In genomic region chr13:43054803-43055802, GRCh38 we compare ENCODE assay signal across 8 cellular contexts. TPM values are rescaled to one million over a fixed set of nuclear protein-coding genes. Genes with fewer than 3 reads are reported as not detected.
DNase-seq lines count a peak whose midpoint lies in the region; ATAC-seq and TF ChIP-seq lines count a peak whose summit lies in the region.

No MANE protein-coding gene starts in this region.

- H3K27me3 Mint-ChIP-seq in activated T-helper 1 cell treated with anti-CD3 and anti-CD28 coated beads, Interleukin-12 subunit alpha, Interleukin-12 subunit beta, Interleukin-2, Interleukin-4 antibody, amounts not matched to agents 30 ng/mL and 10 ng/mL and 1 ng/mL, durations not matched to agents 14 hours and 24 hours and 36 hours (ENCODE audit: insufficient read depth) = no peaks in the 10 kb centered on the region
- H3K27me3 Mint-ChIP-seq in progenitor cell of endocrine pancreas = no peaks in the 10 kb centered on the region

- H3K4me3 Mint-ChIP-seq in activated T-helper 1 cell treated with anti-CD3 and anti-CD28 coated beads, Interleukin-12 subunit alpha, Interleukin-12 subunit beta, Interleukin-2, Interleukin-4 antibody, amounts not matched to agents 30 ng/mL and 10 ng/mL and 1 ng/mL, durations not matched to agents 14 hours and 24 hours and 36 hours = no peak overlapping the region
- H3K4me3 Mint-ChIP-seq in progenitor cell of endocrine pancreas (ENCODE audit: low read depth) = no peak overlapping the region

- ATAC-seq in HG03354 (IDR thresholded peaks at IDR 0.05; ENCODE audit: poor library complexity, severe bottlenecking, unreplicated experiment) (peak; percentile 63), Right ventricle myocardium superior (ENCODE audit: poor library complexity) (peak; percentile 68), GM18907 (IDR thresholded peaks at IDR 0.05; ENCODE audit: unreplicated experiment) (no peak)

- peak overlapping the region; percentile 56 for H3K4me3 ChIP-seq in GM06990 (replicated peaks; ENCODE audit: low read depth, low read length)

- H3K4me1 Mint-ChIP-seq in activated T-helper 1 cell treated with anti-CD3 and anti-CD28 coated beads, Interleukin-12 subunit alpha, Interleukin-12 subunit beta, Interleukin-2, Interleukin-4 antibody, amounts not matched to agents 30 ng/mL and 10 ng/mL and 1 ng/mL, durations not matched to agents 14 hours and 24 hours and 36 hours (ENCODE audit: low read depth) = peaks cover 6% of the 10 kb centered on the region
- H3K4me1 Mint-ChIP-seq in progenitor cell of endocrine pancreas (ENCODE audit: low read depth) = peaks cover 21% of the 10 kb centered on the region

- DNase-seq in GM06990 (ENCODE audit: extremely low read depth, insufficient read length) (no peak), Right ventricle myocardium superior (no peak), progenitor cell of endocrine pancreas (ENCODE audit: low spot score, unreplicated experiment) (peak; percentile 17), NCI-H1105 treated with DMSO at 0.1 percent for 48 hours (lab: John Stamatoyannopoulos, UW) (no peak), posterior cingulate gyrus (no peak)
- DNase-seq in activated T-helper 1 cell treated with anti-CD3 and anti-CD28 coated beads, Interleukin-12 subunit alpha, Interleukin-12 subunit beta, Interleukin-2, Interleukin-4 antibody, amounts not matched to agents 30 ng/mL and 10 ng/mL and 1 ng/mL, durations not matched to agents 14 hours and 24 hours and 36 hours (ENCODE audit: low spot score) = peak; percentile 8

- H3K9me3 Mint-ChIP-seq in activated T-helper 1 cell treated with anti-CD3 and anti-CD28 coated beads, Interleukin-12 subunit alpha, Interleukin-12 subunit beta, Interleukin-2, Interleukin-4 antibody, amounts not matched to agents 30 ng/mL and 10 ng/mL and 1 ng/mL, durations not matched to agents 14 hours and 24 hours and 36 hours = no peaks in the 10 kb centered on the region
- H3K9me3 Mint-ChIP-seq in progenitor cell of endocrine pancreas (ENCODE audit: low read depth) = peaks cover 9% of the 10 kb centered on the region

- intact Hi-C loops in activated T-helper 1 cell treated with anti-CD3 and anti-CD28 coated beads, Interleukin-12 subunit alpha, Interleukin-12 subunit beta, Interleukin-2, Interleukin-4 antibody, amounts not matched to agents 30 ng/mL and 10 ng/mL and 1 ng/mL, durations not matched to agents 14 hours and 24 hours and 36 hours (cut with micrococcal nuclease) = loop anchor here (1.0 kb wide), 3 partner anchors 10 to 63 kb away; partner anchors contain the start of genes DNAJC15 and EPSTI1
- intact Hi-C loops in Right ventricle myocardium superior (cut with DNase I) = no loop called here
- intact Hi-C loops in posterior cingulate gyrus (cut with DNase I) = no loop called here

- H3K36me3 Mint-ChIP-seq in activated T-helper 1 cell treated with anti-CD3 and anti-CD28 coated beads, Interleukin-12 subunit alpha, Interleukin-12 subunit beta, Interleukin-2, Interleukin-4 antibody, amounts not matched to agents 30 ng/mL and 10 ng/mL and 1 ng/mL, durations not matched to agents 14 hours and 24 hours and 36 hours (ENCODE audit: low read depth) = peaks cover 7% of the 10 kb centered on the region
- peaks cover 21% of the 10 kb centered on the region for H3K36me3 Mint-ChIP-seq in progenitor cell of endocrine pancreas (ENCODE audit: insufficient read depth)

- no peaks in the 10 kb centered on the region for H3K36me3 ChIP-seq in GM06990 (ENCODE audit: control insufficient read depth, insufficient read depth, low read length)

- TF ChIP-seq CTCF in GM06990 (IDR thresholded peaks at IDR 0.05; ENCODE audit: insufficient read depth, low read length, poor library complexity, severe bottlenecking) (no peak), progenitor cell of endocrine pancreas (IDR thresholded peaks at IDR 0.05; ENCODE audit: unreplicated experiment) (no peak)

- H3K27ac Mint-ChIP-seq in activated T-helper 1 cell treated with anti-CD3 and anti-CD28 coated beads, Interleukin-12 subunit alpha, Interleukin-12 subunit beta, Interleukin-2, Interleukin-4 antibody, amounts not matched to agents 30 ng/mL and 10 ng/mL and 1 ng/mL, durations not matched to agents 14 hours and 24 hours and 36 hours = no peak overlapping the region
- H3K27ac Mint-ChIP-seq in progenitor cell of endocrine pancreas = no peak overlapping the region

- H3K27me3 ChIP-seq in GM06990 (replicated peaks; ENCODE audit: control insufficient read depth, insufficient read depth, low read length) = no peaks in the 10 kb centered on the region

RNA-seq across cellular contexts. Expression of gene DNAJC15, which starts 31.7 kb away (rescaled TPM):
- 18.5 and 20.5 TPM in 2 replicates for total RNA-seq in activated T-helper 1 cell treated with anti-CD3 and anti-CD28 coated beads, Interleukin-12 subunit alpha, Interleukin-12 subunit beta, Interleukin-2, Interleukin-4 antibody, amounts not matched to agents 30 ng/mL and 10 ng/mL and 1 ng/mL, durations not matched to agents 14 hours and 24 hours and 36 hours
- total RNA-seq in Right ventricle myocardium superior = 32.9 TPM
- total RNA-seq in progenitor cell of endocrine pancreas = 27.4 and 30.0 TPM in 2 replicates

Comparison
In these comparisons a context has a peak if more than half of its experiments do, and no peak if none do; other contexts are left out.
1. DNase-seq: peak in activated T-helper 1 cell treated with anti-CD3 and anti-CD28 coated beads, Interleukin-12 subunit alpha, Interleukin-12 subunit beta, Interleukin-2, Interleukin-4 antibody, amounts not matched to agents 30 ng/mL and 10 ng/mL and 1 ng/mL, durations not matched to agents 14 hours and 24 hours and 36 hours (single experiment) and progenitor cell of endocrine pancreas (single experiment); none in GM06990 (single experiment), Right ventricle myocardium superior (single experiment), NCI-H1105 treated with DMSO at 0.1 percent for 48 hours (single experiment) and posterior cingulate gyrus (0 of 10).